19 cellular contexts compared by ENCODE assay signal in the genomic region with DNA sequence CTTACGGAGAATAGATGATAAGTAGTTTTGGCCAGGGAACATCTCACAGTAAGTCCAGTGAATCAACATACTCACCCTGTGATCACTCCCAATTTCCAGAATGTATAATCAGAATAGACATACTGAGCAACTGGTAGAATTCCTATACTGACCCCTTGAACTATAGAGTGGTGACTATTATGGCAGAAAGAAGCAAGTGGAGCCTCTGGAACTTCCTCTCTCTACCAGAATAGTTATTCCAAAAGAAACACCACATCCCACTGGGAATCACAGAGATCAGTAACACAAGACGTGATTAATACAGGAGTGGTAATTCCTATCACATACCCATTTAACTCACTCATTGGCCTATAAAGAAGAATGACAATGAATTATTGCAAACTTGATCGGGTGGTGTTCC. TPM values are rescaled to one million over a fixed set of nuclear protein-coding genes. Genes with fewer than 3 reads are reported as not detected.
DNase-seq lines count a peak whose midpoint lies in the region; ATAC-seq and TF ChIP-seq lines count a peak whose summit lies in the region.
"Had no signal": no experiment of that assay in that cellular context is flagged by ENCODE, and none has a peak within 500 bp of the region (broad histone marks: within the 10 kb centered on the region; RNA-seq: fewer than 3 reads in every experiment).

No MANE protein-coding gene starts in this region.

- 84 to 92% methylated on average over 3 of the region's 3 CpGs for WGBS in upper lobe of left lung, 2 donors

- no peak for TF ChIP-seq EP300 in upper lobe of left lung (IDR thresholded peaks at IDR 0.05)

- no peaks in the 10 kb centered on the region for H4K20me1 ChIP-seq in osteoblast (ENCODE audit: insufficient read depth, low read length)

- TF ChIP-seq CTCF in choroid plexus epithelial cell (conservative IDR thresholded peaks at IDR 0.05; ENCODE audit: low read depth, low read length) (no peak), osteoblast (IDR thresholded peaks at IDR 0.05; ENCODE audit: extremely low read depth, low read depth, low read length) (no peak), upper lobe of left lung (IDR thresholded peaks at IDR 0.05) (no peak)

- H3K27me3 ChIP-seq in osteoblast (ENCODE audit: insufficient read depth, low read length) (no peaks in the 10 kb centered on the region), upper lobe of left lung (no peaks in the 10 kb centered on the region)

- ATAC-seq in HG03108 (IDR thresholded peaks at IDR 0.05; ENCODE audit: unreplicated experiment) (no peak), upper lobe of left lung (ENCODE audit: low FRiP score in 2 of 2) (no peak), sciatic nerve (no peak)

- peak overlapping the region; percentile 46 for H3K4me2 ChIP-seq in osteoblast (ENCODE audit: insufficient read depth, low read length)

- no peak overlapping the region for H3K4me3 ChIP-seq in choroid plexus epithelial cell (ENCODE audit: low read depth, low read length)
- H3K4me3 ChIP-seq in osteoblast (ENCODE audit: insufficient read depth, low read length) = no peak overlapping the region
- no peak overlapping the region for H3K4me3 ChIP-seq in upper lobe of left lung

- H3K36me3 ChIP-seq in osteoblast (ENCODE audit: insufficient read depth, low read length) (no peaks in the 10 kb centered on the region), upper lobe of left lung (no peaks in the 10 kb centered on the region)

- DNase-seq in choroid plexus epithelial cell (ENCODE audit: low read depth) (peak; percentile 8), hepatic stellate cell (ENCODE audit: low spot score) (peak; percentile 10), osteoblast (ENCODE audit: insufficient read length, low spot score, missing footprints) (peak; percentile 57), stromal cell of bone marrow (ENCODE audit: low read depth) (peak; percentile 48), upper lobe of left lung (no peak), NCI-H526 treated with DMSO at 0.1 percent for 48 hours (lab: John Stamatoyannopoulos, UW) (no peak), sciatic nerve (ENCODE audit: low spot score) (no peak)
- DNase-seq: AML-193; Caco-2; CD4-positive, alpha-beta T cell; DMS153; DMS79; GDM1; H9 had no signal

- H3K4me1 ChIP-seq in osteoblast (ENCODE audit: insufficient read depth, low read length) (peaks cover 36% of the 10 kb centered on the region), upper lobe of left lung (no peaks in the 10 kb centered on the region)

- no peak overlapping the region for H2AFZ ChIP-seq in osteoblast (ENCODE audit: low read length)

- no peak for TF ChIP-seq POLR2A in upper lobe of left lung (IDR thresholded peaks at IDR 0.05)

- intact Hi-C loops in sciatic nerve (cut with DNase I) = no loop called here

- H3K9me3 ChIP-seq in osteoblast (ENCODE audit: low read depth, low read length) (no peaks in the 10 kb centered on the region), upper lobe of left lung (no peaks in the 10 kb centered on the region)
- H3K9me3 ChIP-seq: Caco-2 had no signal

- H3K79me2 ChIP-seq in osteoblast (ENCODE audit: insufficient read depth, low read length) = no peaks in the 10 kb centered on the region

- H3K27ac ChIP-seq in osteoblast (ENCODE audit: low read depth, low read length) = peak overlapping the region; percentile 87
- H3K27ac ChIP-seq in upper lobe of left lung = no peak overlapping the region
- H3K27ac ChIP-seq: C4-2B had no signal

RNA-seq across cellular contexts. Expression of a gene that starts 50.1 kb away (rescaled TPM):
- not detected in 2 replicates for total RNA-seq in osteoblast
- not detected for total RNA-seq in upper lobe of left lung
- not detected for total RNA-seq in sciatic nerve
- total RNA-seq: Caco-2; CD4-positive, alpha-beta T cell; Daoy; H1; H9; HT-29 had no signal

Comparison
In these comparisons a context has a peak if more than half of its experiments do, and no peak if none do; other contexts are left out.
1. DNase-seq: peak in choroid plexus epithelial cell (single experiment), hepatic stellate cell (single experiment), osteoblast (single experiment) and stromal cell of bone marrow (single experiment); none in upper lobe of left lung (0 of 2), NCI-H526 treated with DMSO at 0.1 percent for 48 hours (single experiment) and sciatic nerve (single experiment).